ENCODE assay signal across 26 cellular contexts in the genomic region with DNA sequence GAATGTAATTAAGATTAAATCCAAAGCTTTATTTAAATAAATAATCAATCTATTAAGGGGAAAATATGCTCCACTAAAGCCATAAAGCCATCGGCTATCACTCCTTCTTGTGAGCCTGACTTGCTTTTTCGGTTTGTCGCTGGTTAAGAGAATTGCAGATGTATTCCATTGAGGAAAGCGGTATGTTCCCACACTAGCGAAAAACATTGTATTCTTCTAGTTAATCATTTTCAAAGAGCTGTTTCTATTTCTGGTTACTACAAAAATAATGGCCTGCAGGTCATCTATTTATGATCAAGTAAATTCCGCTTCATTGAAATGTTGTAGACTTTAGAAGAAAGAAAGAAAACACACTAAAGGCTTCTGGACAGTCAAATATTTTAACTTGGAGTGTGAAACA.
DNase-seq lines count a peak whose midpoint lies in the region; ATAC-seq and TF ChIP-seq lines count a peak whose summit lies in the region.
"Had no signal": no experiment of that assay in that cellular context is flagged by ENCODE, and none has a peak within 500 bp of the region (broad histone marks: within the 10 kb centered on the region; RNA-seq: fewer than 3 reads in every experiment).

No MANE protein-coding gene starts in this region.

- H3K36me3 Mint-ChIP-seq in naive thymus-derived CD4-positive, alpha-beta T cell: no peaks in the 10 kb centered on the region
- H3K36me3 Mint-ChIP-seq: activated CD4-positive, alpha-beta memory T cell treated with anti-CD3 and anti-CD28 coated beads for 36 hours; brain; CD14-positive monocyte; stimulated activated effector memory CD8-positive, alpha-beta T cell treated with anti-CD3 and anti-CD28 coated beads, Interleukin-12 subunit alpha, Interleukin-12 subunit beta, amount 100 ng/mL, for 72 hours had no signal

- no peak for TF ChIP-seq POLR2A in heart left ventricle (IDR thresholded peaks at IDR 0.05)

- no peaks in the 10 kb centered on the region for H3K36me3 ChIP-seq in heart left ventricle
- no peaks in the 10 kb centered on the region for H3K36me3 ChIP-seq in psoas muscle (ENCODE audit: insufficient read depth in 1 of 2, low read depth in 1 of 2)
- H3K36me3 ChIP-seq in naive thymus-derived CD4-positive, alpha-beta T cell (ENCODE audit: control insufficient read depth in 2 of 3, insufficient read depth in 3 of 3, low read length in 3 of 3): no peaks in the 10 kb centered on the region
- H3K36me3 ChIP-seq: upper lobe of right lung had no signal

- CTCF ChIA-PET in naive thymus-derived CD4-positive, alpha-beta T cell (lab: Charles Lee): no interaction called here

- peaks cover 0 to 8% (median 0%) of the 10 kb centered on the region in 11 donors for H3K9me3 Mint-ChIP-seq in naive thymus-derived CD4-positive, alpha-beta T cell
- H3K9me3 Mint-ChIP-seq: activated CD4-positive, alpha-beta memory T cell treated with anti-CD3 and anti-CD28 coated beads for 36 hours; CD14-positive monocyte; T-helper 2 cell treated with Interferon-gamma antibody and Interleukin-4, amounts not matched to agents 5 μg/mL and 100 μg/mL, for 36 hours had no signal

- POLR2A ChIA-PET in naive thymus-derived CD4-positive, alpha-beta T cell (lab: Charles Lee): no interaction called here

- H3K27me3 ChIP-seq in heart left ventricle (no peaks in the 10 kb centered on the region), right cardiac atrium (ENCODE audit: control insufficient read depth, insufficient read depth) (no peaks in the 10 kb centered on the region), psoas muscle (ENCODE audit: insufficient read depth in 3 of 3, low read length in 2 of 3) (no peaks in the 10 kb centered on the region)
- H3K27me3 ChIP-seq in naive thymus-derived CD4-positive, alpha-beta T cell (ENCODE audit: control insufficient read depth in 2 of 2, insufficient read depth in 2 of 2, low read length in 2 of 2): no peaks in the 10 kb centered on the region
- H3K27me3 ChIP-seq: upper lobe of right lung had no signal

- H3K27ac ChIP-seq in heart left ventricle: peak overlapping the region in 11 of 12 donors; percentile 61 to 92 (median 82)
- peak overlapping the region; percentile 39 for H3K27ac ChIP-seq in right cardiac atrium (ENCODE audit: low read length)
- H3K27ac ChIP-seq in psoas muscle: no peak overlapping the region
- H3K27ac ChIP-seq in naive thymus-derived CD4-positive, alpha-beta T cell (ENCODE audit: low read depth, low read length): no peak overlapping the region
- H3K27ac ChIP-seq: upper lobe of right lung had no signal

- WGBS in heart left ventricle, 4 donors: 57 to 72% (median 68%) methylated on average over 6 of the region's 6 CpGs
- 55% methylated on average over 6 of the region's 6 CpGs for WGBS in right cardiac atrium
- WGBS in psoas muscle, 3 donors: 58 to 69% (median 64%) methylated on average over 6 of the region's 6 CpGs

- no peaks in the 10 kb centered on the region for H3K4me1 Mint-ChIP-seq in naive thymus-derived CD4-positive, alpha-beta T cell
- H3K4me1 Mint-ChIP-seq: stimulated activated effector memory CD8-positive, alpha-beta T cell treated with anti-CD3 and anti-CD28 coated beads, Interleukin-12 subunit alpha, Interleukin-12 subunit beta, amount 100 ng/mL, for 72 hours had no signal

- H3K4me1 ChIP-seq in heart left ventricle (peaks cover 0 to 25% (median 0%) of the 10 kb centered on the region in 12 donors), right cardiac atrium (ENCODE audit: control insufficient read depth, insufficient read depth, low read length) (no peaks in the 10 kb centered on the region), psoas muscle (no peaks in the 10 kb centered on the region)
- H3K4me1 ChIP-seq in naive thymus-derived CD4-positive, alpha-beta T cell (ENCODE audit: control insufficient read depth in 2 of 2, insufficient read depth in 2 of 2, low read length in 2 of 2): no peaks in the 10 kb centered on the region
- H3K4me1 ChIP-seq: upper lobe of right lung had no signal

- peak overlapping the region in 3 of 12 donors; percentile 6 to 11 (median 7) for H3K4me3 ChIP-seq in heart left ventricle
- H3K4me3 ChIP-seq in right cardiac atrium (ENCODE audit: low read length): no peak overlapping the region
- H3K4me3 ChIP-seq in psoas muscle: peak overlapping the region; percentile 15
- H3K4me3 ChIP-seq in naive thymus-derived CD4-positive, alpha-beta T cell (ENCODE audit: low read length): no peak overlapping the region
- H3K4me3 ChIP-seq: upper lobe of right lung had no signal

- no peak overlapping the region for H3K27ac Mint-ChIP-seq in naive thymus-derived CD4-positive, alpha-beta T cell
- H3K27ac Mint-ChIP-seq: activated CD4-positive, alpha-beta memory T cell treated with anti-CD3 and anti-CD28 coated beads for 36 hours; stimulated activated effector memory CD8-positive, alpha-beta T cell treated with anti-CD3 and anti-CD28 coated beads, Interleukin-12 subunit alpha, Interleukin-12 subunit beta, amount 100 ng/mL, for 72 hours; T-helper 2 cell treated with Interferon-gamma antibody and Interleukin-4, amounts not matched to agents 5 μg/mL and 100 μg/mL, for 36 hours had no signal

- H3K9me3 ChIP-seq in heart left ventricle (no peaks in the 10 kb centered on the region), right cardiac atrium (ENCODE audit: control insufficient read depth, low read length) (no peaks in the 10 kb centered on the region), psoas muscle (no peaks in the 10 kb centered on the region)
- no peaks in the 10 kb centered on the region for H3K9me3 ChIP-seq in naive thymus-derived CD4-positive, alpha-beta T cell (ENCODE audit: control insufficient read depth in 2 of 3, low read length in 3 of 3)
- H3K9me3 ChIP-seq: upper lobe of right lung had no signal

- intact Hi-C loops in heart left ventricle (cut with DNase I) (loop anchor here in 4 of 10 donors (2.0 to 10.0 kb wide), 5 partner anchors 76 to 467 kb away; a partner anchor contains a TSS), Right ventricle myocardium inferior (cut with DNase I) (loop anchor here (2.0 to 5.0 kb wide), 3 partner anchors 27 to 466 kb away; no protein-coding TSS in a partner anchor), right cardiac atrium (cut with DNase I) (no loop called here), psoas muscle (cut with DNase I) (no loop called here)
- intact Hi-C loops in naive thymus-derived CD4-positive, alpha-beta T cell (cut with micrococcal nuclease): no loop called here

- peaks cover 0 to 19% (median 6%) of the 10 kb centered on the region in 5 donors for H3K27me3 Mint-ChIP-seq in naive thymus-derived CD4-positive, alpha-beta T cell

- H3K4me3 Mint-ChIP-seq in naive thymus-derived CD4-positive, alpha-beta T cell: no peak overlapping the region
- H3K4me3 Mint-ChIP-seq: activated CD4-positive, alpha-beta memory T cell treated with anti-CD3 and anti-CD28 coated beads for 36 hours; brain; CD14-positive monocyte; stimulated activated effector memory CD8-positive, alpha-beta T cell treated with anti-CD3 and anti-CD28 coated beads, Interleukin-12 subunit alpha, Interleukin-12 subunit beta, amount 100 ng/mL, for 72 hours; T-helper 2 cell treated with Interferon-gamma antibody and Interleukin-4, amounts not matched to agents 5 μg/mL and 100 μg/mL, for 36 hours had no signal

- DNase-seq in heart left ventricle: no peak
- DNase-seq in Right ventricle myocardium inferior (ENCODE audit: missing footprints): no peak
- DNase-seq in right cardiac atrium: no peak
- DNase-seq in psoas muscle: no peak
- no peak for DNase-seq in germinal center (ENCODE audit: low spot score)
- DNase-seq in MV-4-11 (lab: John Stamatoyannopoulos, UW): no peak
- no peak for DNase-seq in naive thymus-derived CD4-positive, alpha-beta T cell
- DNase-seq: activated CD4-positive, alpha-beta memory T cell treated with anti-CD3 and anti-CD28 coated beads for 36 hours; activated CD4-positive, alpha-beta T cell treated with anti-CD3 and anti-CD28 coated beads for 1 hour; activated CD8-positive, alpha-beta memory T cell treated with anti-CD3 and anti-CD28 coated beads, Interleukin-2, amount 50 U/mL, for 4 hours; activated naive CD4-positive, alpha-beta T cell treated with Interleukin-2 at 50 U/mL for 16 hours; GOT3; head of caudate nucleus; Karpas-422; mesendoderm; NCI-H1436; NCI-H2081 treated with DMSO at 0.1 percent for 48 hours; NCI-H226; NCI-H69; SHP77 treated with DMSO at 0.1 percent for 48 hours; upper lobe of right lung had no signal

- no peak for TF ChIP-seq CTCF in heart left ventricle (IDR thresholded peaks at IDR 0.05)
- no peak for TF ChIP-seq CTCF in psoas muscle (IDR thresholded peaks at IDR 0.05)

- peak in 2 of 4 donors; percentile 30 to 40 for ATAC-seq in heart left ventricle
- ATAC-seq in Right ventricle myocardium inferior: no peak
- ATAC-seq in right cardiac atrium: peak in 1 of 2 donors; percentile 18
- ATAC-seq in psoas muscle: no peak
- no peak for ATAC-seq in GM18867 (IDR thresholded peaks at IDR 0.05; ENCODE audit: unreplicated experiment)
- ATAC-seq in naive thymus-derived CD4-positive, alpha-beta T cell: no peak
- ATAC-seq: stimulated activated effector memory CD8-positive, alpha-beta T cell treated with anti-CD3 and anti-CD28 coated beads, Interleukin-12 subunit alpha, Interleukin-12 subunit beta, amount 100 ng/mL, for 72 hours; upper lobe of right lung had no signal

Comparison
In these comparisons a context has a peak if more than half of its experiments do, and no peak if none do; other contexts are left out.
1. H3K27ac ChIP-seq: peak in heart left ventricle (11 of 12) and right cardiac atrium (single experiment); none in psoas muscle (single experiment) and naive thymus-derived CD4-positive, alpha-beta T cell (single experiment).